2 cellular contexts compared by ENCODE assay signal in genomic region chr12:46380397-46380796, GRCh38.
TF ChIP-seq lines count a peak whose summit lies in the region.

No MANE protein-coding gene starts in this region.

TF ChIP-seq in HEK293, 187 proteins besides CTCF, POLR2A, EP300 and RAD21 (continued from another document and continues in another):
- TF ChIP-seq ZBTB11 (tag by site-specific recombination; conservative IDR thresholded peaks at IDR 0.05; ENCODE audit: low read depth) (peak; percentile 78), FEZF1 (tag by site-specific recombination; IDR thresholded peaks at IDR 0.05) (no peak), ZNF560 (tag by site-specific recombination; IDR thresholded peaks at IDR 0.05; ENCODE audit: borderline replicate concordance) (peak; percentile 49; the same call in 1 of the 2 replicates), ZNF558 (tag by site-specific recombination; IDR thresholded peaks at IDR 0.05) (peak; percentile 71), ZNF664 (tag by site-specific recombination; IDR thresholded peaks at IDR 0.05) (0 out of 2 replicates have a peak, but pooled peaks have one; percentile 49), REST (tag by site-specific recombination; IDR thresholded peaks at IDR 0.05) (peak; percentile 52; the same call in 1 of the 2 replicates), ZNF426 (tag by site-specific recombination; IDR thresholded peaks at IDR 0.05) (peak; percentile 85), ZBTB20 (tag by site-specific recombination; IDR thresholded peaks at IDR 0.05) (no peak), ZNF521 (tag by site-specific recombination; IDR thresholded peaks at IDR 0.05) (no peak), GLIS1 (tag by site-specific recombination; IDR thresholded peaks at IDR 0.05) (no peak), ZNF174 (tag by site-specific recombination; IDR thresholded peaks at IDR 0.05) (no peak), ZNF510 (tag by site-specific recombination; IDR thresholded peaks at IDR 0.05; ENCODE audit: insufficient replicate concordance) (peak; percentile 55), ZNF140 (tag by site-specific recombination; IDR thresholded peaks at IDR 0.05) (peak; percentile 52; the same call in 1 of the 2 replicates), ZNF670 (tag by site-specific recombination; IDR thresholded peaks at IDR 0.05; ENCODE audit: low read depth) (no peak), ZNF639 (tag by site-specific recombination; IDR thresholded peaks at IDR 0.05) (0 out of 2 replicates have a peak, but pooled peaks have one; percentile 30), ZNF266 (tag by site-specific recombination; IDR thresholded peaks at IDR 0.05; ENCODE audit: low read depth) (0 out of 2 replicates have a peak, but pooled peaks have one; percentile 12), ZNF654 (tag by site-specific recombination; IDR thresholded peaks at IDR 0.05; ENCODE audit: low read depth) (peak; percentile 34), GFI1B (tag by site-specific recombination; IDR thresholded peaks at IDR 0.05) (0 out of 2 replicates have a peak, but pooled peaks have one; percentile 28), BCL6B (tag by site-specific recombination; IDR thresholded peaks at IDR 0.05) (no peak), ZXDB (tag by site-specific recombination; IDR thresholded peaks at IDR 0.05) (peak; percentile 64), ZFP37 (tag by site-specific recombination; IDR thresholded peaks at IDR 0.05) (no peak), ZNF792 (tag by site-specific recombination; IDR thresholded peaks at IDR 0.05) (no peak)

TF ChIP-seq in K562, 482 proteins besides CTCF, POLR2A, EP300 and RAD21 (continued from another document):
- TF ChIP-seq REST (CRISPR knock-in tag; IDR thresholded peaks at IDR 0.05; ENCODE audit: low read depth) (no peak), TFAP4 (CRISPR knock-in tag; IDR thresholded peaks at IDR 0.05; ENCODE audit: borderline replicate concordance) (no peak), HMGXB4 (CRISPR knock-in tag; IDR thresholded peaks at IDR 0.05) (no peak), ZNF592 (IDR thresholded peaks at IDR 0.05) (no peak)
